17 cellular contexts compared by ENCODE assay signal in genomic region chr19:35119091-35119490, GRCh38. TPM values are rescaled to one million over a fixed set of nuclear protein-coding genes. Genes with fewer than 3 reads are reported as not detected.
DNase-seq lines count a peak whose midpoint lies in the region; ATAC-seq and TF ChIP-seq lines count a peak whose summit lies in the region.
"Had no signal": no experiment of that assay in that cellular context is flagged by ENCODE, and none has a peak within 500 bp of the region (broad histone marks: within the 10 kb centered on the region; RNA-seq: fewer than 3 reads in every experiment).

No MANE protein-coding gene starts in this region.

- H3K27ac ChIP-seq in foreskin keratinocyte, result peak overlapping the region; percentile 76
- peak overlapping the region; percentile 49 for H3K27ac ChIP-seq in suprapubic skin

- DNase-seq in UCSD-AML1 (lab: John Stamatoyannopoulos, UW; ENCODE audit: unreplicated experiment), result peak; percentile 33
- no peak for DNase-seq in foreskin keratinocyte
- no peak for DNase-seq in suprapubic skin (ENCODE audit: low spot score in 2 of 2)
- no peak for DNase-seq in activated CD4-positive, CD25-positive, alpha-beta regulatory T cell (lab: John Stamatoyannopoulos, UW)
- DNase-seq in NCI-H2081 treated with DMSO at 0.1 percent for 48 hours (lab: John Stamatoyannopoulos, UW), result no peak
- DNase-seq: activated CD8-positive, alpha-beta T cell treated with anti-CD3 and anti-CD28 coated beads, Interleukin-2, amount 10 ng/mL, durations not matched to agents 7 days and 5 days; activated effector memory CD4-positive, alpha-beta T cell treated with anti-CD3 and anti-CD28 coated beads, Interleukin-2, amount 50 U/mL, for 16 hours; CD4-positive, CD25-positive, alpha-beta regulatory T cell; endodermal cell; GOT3; KBM-7; NCI-H1417 treated with DMSO at 0.1 percent for 48 hours; NCI-H510A treated with DMSO at 0.1 percent for 48 hours; nephron progenitor cell; stimulated activated naive CD8-positive, alpha-beta T cell treated with anti-CD3 and anti-CD28 coated beads, Interleukin-15, amount 100 ng/mL, for 72 hours had no signal

- WGBS in suprapubic skin, result 50% methylated on average over 7 of the region's 14 CpGs

- H3K4me3 ChIP-seq in suprapubic skin, result peak overlapping the region; percentile 57

- H3K36me3 ChIP-seq in suprapubic skin, result peaks cover 7% of the 10 kb centered on the region

- TF ChIP-seq EP300 in suprapubic skin (IDR thresholded peaks at IDR 0.05), result no peak

- H3K4me1 ChIP-seq in foreskin keratinocyte, result peaks cover 43% of the 10 kb centered on the region
- H3K4me1 ChIP-seq in suprapubic skin, result peaks cover 74% of the 10 kb centered on the region

- H3K9me3 ChIP-seq in suprapubic skin, result no peaks in the 10 kb centered on the region

- no peak for TF ChIP-seq POLR2A in suprapubic skin (IDR thresholded peaks at IDR 0.05)

- ATAC-seq in foreskin keratinocyte, result no peak
- ATAC-seq in GM21619 (IDR thresholded peaks at IDR 0.05; ENCODE audit: unreplicated experiment), result no peak
- ATAC-seq: activated CD8-positive, alpha-beta T cell treated with anti-CD3 and anti-CD28 coated beads, Interleukin-2, amount 10 ng/mL, durations not matched to agents 7 days and 5 days; stimulated activated naive CD8-positive, alpha-beta T cell treated with anti-CD3 and anti-CD28 coated beads, Interleukin-15, amount 100 ng/mL, for 72 hours had no signal

- TF ChIP-seq CTCF in foreskin keratinocyte (conservative IDR thresholded peaks at IDR 0.05) (no peak), suprapubic skin (IDR thresholded peaks at IDR 0.05) (no peak)

- H3K27me3 ChIP-seq in foreskin keratinocyte, result no peaks in the 10 kb centered on the region
- H3K27me3 ChIP-seq in suprapubic skin, result no peaks in the 10 kb centered on the region

RNA-seq across cellular contexts. Expression of gene FXYD3, which starts 3.5 kb away (rescaled TPM):
- total RNA-seq in foreskin keratinocyte (243 and 312 TPM in 2 replicates), suprapubic skin (100 to 1,000 TPM; 383 to 765 (median 575) TPM)
- polyA plus RNA-seq in foreskin keratinocyte, result 420 and 522 TPM in 2 replicates
- total RNA-seq: activated CD8-positive, alpha-beta T cell treated with anti-CD3 and anti-CD28 coated beads, Interleukin-2, amount 10 ng/mL, durations not matched to agents 7 days and 5 days; CD4-positive, CD25-positive, alpha-beta regulatory T cell; endodermal cell had no signal
- polyA plus RNA-seq: CD4-positive, CD25-positive, alpha-beta regulatory T cell had no signal

RNA-seq across cellular contexts. Expression of gene LGI4, which starts 15.8 kb away (rescaled TPM):
- total RNA-seq in foreskin keratinocyte (not detected in 2 replicates), suprapubic skin (10 to 100 TPM in 1 of 4 donors, 1 to 10 TPM in 3; 4.3 to 11.8 (median 7.8) TPM)
- polyA plus RNA-seq in foreskin keratinocyte, result 0.06 TPM in 1 of 2 replicates, not detected in the other
- polyA plus RNA-seq: CD4-positive, CD25-positive, alpha-beta regulatory T cell had no signal

RNA-seq across cellular contexts. Expression of gene FXYD1, which starts 19.5 kb away (rescaled TPM):
- total RNA-seq in foreskin keratinocyte (0.35 and 0.41 TPM in 2 replicates), suprapubic skin (10 to 100 TPM in 1 of 4 donors, 1 to 10 TPM in 3; 2.0 to 10.9 (median 6.7) TPM)
- 0.67 and 0.81 TPM in 2 replicates for polyA plus RNA-seq in foreskin keratinocyte

RNA-seq across cellular contexts. Expression of gene FXYD7, which starts 24.0 kb away (rescaled TPM):
- total RNA-seq in foreskin keratinocyte (0.18 TPM in 1 of 2 replicates, not detected in the other), suprapubic skin (1 to 10 TPM in 1 of 4 donors, not detected in 3; 2.2 TPM)
- 0.16 and 0.25 TPM in 2 replicates for polyA plus RNA-seq in foreskin keratinocyte
- total RNA-seq: left colon had no signal

RNA-seq across cellular contexts. Expression of gene FXYD5, which starts 35.4 kb away (rescaled TPM):
- 268 and 277 TPM in 2 replicates for total RNA-seq in foreskin keratinocyte
- 416 and 427 TPM in 2 replicates for polyA plus RNA-seq in foreskin keratinocyte
- total RNA-seq in suprapubic skin, result 10 to 100 TPM; 29.8 to 64.8 (median 37.7) TPM
